8 cellular contexts compared by ENCODE assay signal in genomic region chr17:28646039-28646754, GRCh38. TPM values are rescaled to one million over a fixed set of nuclear protein-coding genes. Genes with fewer than 3 reads are reported as not detected.
DNase-seq lines count a peak whose midpoint lies in the region; ATAC-seq and TF ChIP-seq lines count a peak whose summit lies in the region.

No MANE protein-coding gene starts in this region.

- H3K27ac Mint-ChIP-seq in activated B cell treated with CpG ODN at 0.5 μM for 24 hours (peak overlapping the region; percentile 88), glutamatergic neuron (ENCODE audit: unreplicated experiment) (peak overlapping the region; percentile 4)

- WGBS in smooth muscle cell (ENCODE audit: low lambda C conversion rate), result 86% methylated on average over 12 of the region's 12 CpGs

- H3K4me2 ChIP-seq in smooth muscle cell, result peak overlapping the region; percentile 92

- H3K27ac ChIP-seq in HUES48 (ENCODE audit: low read depth, low read length) (peak overlapping the region; percentile 63), smooth muscle cell (ENCODE audit: low read depth) (peak overlapping the region; percentile 59)

- H3K9me3 Mint-ChIP-seq in activated B cell treated with CpG ODN at 0.5 μM for 24 hours, result no peaks in the 10 kb centered on the region
- H3K9me3 Mint-ChIP-seq in glutamatergic neuron (ENCODE audit: unreplicated experiment), result peaks cover 4% of the 10 kb centered on the region

- ATAC-seq in activated B cell treated with CpG ODN at 0.5 μM for 24 hours (ENCODE audit: low read depth) (no peak), HG03025 (IDR thresholded peaks at IDR 0.05; ENCODE audit: low FRiP score, unreplicated experiment) (no peak), GM21576 (IDR thresholded peaks at IDR 0.05; ENCODE audit: unreplicated experiment) (no peak)

- H3K4me3 Mint-ChIP-seq in activated B cell treated with CpG ODN at 0.5 μM for 24 hours (peak overlapping the region; percentile 97), glutamatergic neuron (ENCODE audit: unreplicated experiment) (peak overlapping the region; percentile 65)

- POLR2A ChIA-PET in activated B cell treated with CpG ODN at 0.5 μM for 24 hours (lab: Charles Lee), result interaction anchor here (0.5 to 5.1 kb wide), 14 partner anchors 16 to 308 kb away, joined by 3 to 100 read pairs (median 6); partner anchors contain the start of genes DHRS13, NEK8, PIGS and PROCA1

- peaks cover 40% of the 10 kb centered on the region for H3K4me1 Mint-ChIP-seq in activated B cell treated with CpG ODN at 0.5 μM for 24 hours
- H3K4me1 Mint-ChIP-seq in glutamatergic neuron (ENCODE audit: low read depth, unreplicated experiment), result peaks cover 17% of the 10 kb centered on the region

- H3K36me3 ChIP-seq in HUES48 (ENCODE audit: control insufficient read depth, insufficient read depth, low read length) (peaks cover 45% of the 10 kb centered on the region), smooth muscle cell (ENCODE audit: low read depth) (peaks cover under 1% of the 10 kb centered on the region)

- no peaks in the 10 kb centered on the region for H3K9me3 ChIP-seq in HUES48 (ENCODE audit: control insufficient read depth, insufficient read depth, low read length)
- H3K9me3 ChIP-seq in smooth muscle cell (replicated peaks; ENCODE audit: low read depth), result no peaks in the 10 kb centered on the region

- H3K4me3 ChIP-seq in HUES48 (ENCODE audit: low read depth, low read length) (no peak overlapping the region), smooth muscle cell (no peak overlapping the region)

- H3K4me1 ChIP-seq in HUES48 (ENCODE audit: control insufficient read depth, insufficient read depth, low read length), result peaks cover 5% of the 10 kb centered on the region; the same call in 1 of the 2 replicates
- H3K4me1 ChIP-seq in smooth muscle cell (ENCODE audit: low read depth), result peaks cover 7% of the 10 kb centered on the region

- H3K36me3 Mint-ChIP-seq in activated B cell treated with CpG ODN at 0.5 μM for 24 hours (ENCODE audit: low read depth), result peaks cover 47% of the 10 kb centered on the region
- peaks cover 5% of the 10 kb centered on the region for H3K36me3 Mint-ChIP-seq in glutamatergic neuron (ENCODE audit: unreplicated experiment)

- no peak overlapping the region for H3K9ac ChIP-seq in HUES48 (ENCODE audit: low read depth, low read length)
- no peak overlapping the region for H3K9ac ChIP-seq in smooth muscle cell (ENCODE audit: low read depth)

- H3K27me3 ChIP-seq in HUES48 (ENCODE audit: control insufficient read depth, insufficient read depth, low read length), result no peaks in the 10 kb centered on the region
- no peaks in the 10 kb centered on the region for H3K27me3 ChIP-seq in smooth muscle cell (ENCODE audit: low read depth)

- intact Hi-C loops in activated B cell treated with CpG ODN at 0.5 μM for 24 hours (cut with micrococcal nuclease), result loop anchor here (1.0 to 2.0 kb wide), 3 partner anchors 257 to 471 kb away; partner anchors contain the start of gene DHRS13

- peaks cover 10% of the 10 kb centered on the region for H4K20me1 ChIP-seq in smooth muscle cell (ENCODE audit: low read depth)

- H3F3A ChIP-seq in smooth muscle cell (ENCODE audit: low read depth), result peaks cover 19% of the 10 kb centered on the region

- CTCF ChIA-PET in activated B cell treated with CpG ODN at 0.5 μM for 24 hours (lab: Charles Lee), result interaction anchor here (0.7 to 1.7 kb wide), 17 partner anchors 12 to 471 kb away, joined by 3 to 16 read pairs (median 5); partner anchors contain the start of genes RPL23A, SDF2, SUPT6H and TLCD1

- H3K27me3 Mint-ChIP-seq in activated B cell treated with CpG ODN at 0.5 μM for 24 hours, result no peaks in the 10 kb centered on the region
- peaks cover 4% of the 10 kb centered on the region for H3K27me3 Mint-ChIP-seq in glutamatergic neuron (ENCODE audit: unreplicated experiment)

- H3K79me2 ChIP-seq in smooth muscle cell (ENCODE audit: low read depth), result peaks cover 26% of the 10 kb centered on the region

- DNase-seq in activated B cell treated with CpG ODN at 0.5 μM for 24 hours, result no peak
- no peak for DNase-seq in glutamatergic neuron
- no peak for DNase-seq in smooth muscle cell (lab: John Stamatoyannopoulos, UW; ENCODE audit: unreplicated experiment)
- DNase-seq in UCSD-AML1 (lab: John Stamatoyannopoulos, UW; ENCODE audit: unreplicated experiment), result no peak
- no peak for DNase-seq in NCI-H1930 (lab: John Stamatoyannopoulos, UW)

- TF ChIP-seq CTCF in activated B cell treated with CpG ODN at 0.5 μM for 24 hours (IDR thresholded peaks at IDR 0.05) (no peak), glutamatergic neuron (IDR thresholded peaks at IDR 0.05; ENCODE audit: partially characterized antibody, unreplicated experiment) (no peak), smooth muscle cell (IDR thresholded peaks at IDR 0.05; ENCODE audit: borderline replicate concordance, insufficient read depth, poor library complexity, severe bottlenecking) (no peak)

- H2AFZ ChIP-seq in smooth muscle cell (ENCODE audit: low read depth), result no peak overlapping the region

RNA-seq across cellular contexts. Expression of gene BLTP2, which starts 1.2 kb away (rescaled TPM):
- total RNA-seq in activated B cell treated with CpG ODN at 0.5 μM for 24 hours, result 162 and 182 TPM in 2 replicates
- 181 TPM for total RNA-seq in glutamatergic neuron (ENCODE audit: unreplicated experiment)
- 63.5 and 93.3 TPM in 2 replicates for total RNA-seq in smooth muscle cell
- 35.1 and 37.1 TPM in 2 replicates for polyA plus RNA-seq in smooth muscle cell

RNA-seq across cellular contexts. Expression of gene SDF2, which starts 15.5 kb away (rescaled TPM):
- total RNA-seq in activated B cell treated with CpG ODN at 0.5 μM for 24 hours (36.1 and 47.7 TPM in 2 replicates), glutamatergic neuron (ENCODE audit: unreplicated experiment) (54.3 TPM), smooth muscle cell (78.8 and 88.6 TPM in 2 replicates)
- polyA plus RNA-seq in smooth muscle cell, result 87.9 and 96.5 TPM in 2 replicates

RNA-seq across cellular contexts. Expression of gene SUPT6H, which starts 15.8 kb away (rescaled TPM):
- total RNA-seq in activated B cell treated with CpG ODN at 0.5 μM for 24 hours, result 77.1 and 92.4 TPM in 2 replicates
- total RNA-seq in glutamatergic neuron (ENCODE audit: unreplicated experiment), result 108 TPM
- 48.5 and 64.0 TPM in 2 replicates for total RNA-seq in smooth muscle cell
- 22.4 and 26.1 TPM in 2 replicates for polyA plus RNA-seq in smooth muscle cell

RNA-seq across cellular contexts. Expression of gene RSKR, which starts 32.2 kb away (rescaled TPM):
- total RNA-seq in activated B cell treated with CpG ODN at 0.5 μM for 24 hours (21.0 and 26.8 TPM in 2 replicates), glutamatergic neuron (ENCODE audit: unreplicated experiment) (44.5 TPM), smooth muscle cell (2.2 and 3.8 TPM in 2 replicates)
- 2.0 and 2.3 TPM in 2 replicates for polyA plus RNA-seq in smooth muscle cell

RNA-seq across cellular contexts. Expression of gene SPAG5, which starts 47.4 kb away (rescaled TPM):
- 14.6 and 15.8 TPM in 2 replicates for total RNA-seq in activated B cell treated with CpG ODN at 0.5 μM for 24 hours
- total RNA-seq in glutamatergic neuron (ENCODE audit: unreplicated experiment), result 31.5 TPM
- 13.9 and 21.3 TPM in 2 replicates for total RNA-seq in smooth muscle cell
- polyA plus RNA-seq in smooth muscle cell, result 19.8 and 23.7 TPM in 2 replicates
